Comparison of ENCODE assay signal across 1 cellular context in the genomic region with DNA sequence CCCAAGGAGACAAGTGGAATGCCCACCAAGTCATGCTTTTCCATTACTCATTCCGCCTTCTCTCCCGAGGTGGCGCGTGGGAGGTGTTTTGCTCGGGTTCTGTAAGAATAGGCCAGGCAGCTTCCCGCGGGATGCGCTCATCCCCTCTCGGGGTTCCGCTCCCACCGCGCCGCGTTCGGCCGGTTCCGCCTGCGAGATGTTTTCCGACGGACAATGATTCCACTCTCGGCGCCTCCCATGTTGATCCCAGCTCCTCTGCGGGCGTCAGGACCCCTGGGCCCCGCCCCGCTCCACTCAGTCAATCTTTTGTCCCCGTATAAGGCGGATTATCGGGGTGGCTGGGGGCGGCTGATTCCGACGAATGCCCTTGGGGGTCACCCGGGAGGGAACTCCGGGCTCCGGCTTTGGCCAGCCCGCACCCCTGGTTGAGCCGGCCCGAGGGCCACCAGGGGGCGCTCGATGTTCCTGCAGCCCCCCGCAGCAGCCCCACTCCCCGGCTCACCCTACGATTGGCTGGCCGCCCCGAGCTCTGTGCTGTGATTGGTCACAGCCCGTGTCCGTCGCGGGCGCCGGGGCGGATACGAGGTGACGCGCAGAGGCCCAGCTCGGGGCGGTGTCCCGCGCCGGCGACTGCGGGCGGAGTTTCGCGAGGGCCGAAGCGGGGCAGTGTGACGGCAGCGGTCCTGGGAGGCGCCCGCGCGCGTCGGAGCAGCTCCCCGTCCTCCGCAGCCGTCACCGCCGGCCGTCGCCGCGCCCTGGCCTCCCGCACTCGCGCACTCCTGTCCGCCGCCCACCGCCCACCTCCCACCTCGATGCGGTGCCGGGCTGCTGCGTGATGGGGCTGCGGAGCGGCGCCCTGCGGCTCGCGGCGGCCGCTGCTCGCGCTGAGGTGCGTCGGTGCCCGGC.
TF ChIP-seq lines count a peak whose summit lies in the region.

KIF1B (plus strand) TSS at position 666 of the 906 bp plus-strand sequence. CDS start 21,759 bp downstream, outside the sequence.

TF ChIP-seq in GM12878, 131 proteins besides CTCF, POLR2A, EP300 and RAD21 (continued from another document):
- TF ChIP-seq, protein P1, sequence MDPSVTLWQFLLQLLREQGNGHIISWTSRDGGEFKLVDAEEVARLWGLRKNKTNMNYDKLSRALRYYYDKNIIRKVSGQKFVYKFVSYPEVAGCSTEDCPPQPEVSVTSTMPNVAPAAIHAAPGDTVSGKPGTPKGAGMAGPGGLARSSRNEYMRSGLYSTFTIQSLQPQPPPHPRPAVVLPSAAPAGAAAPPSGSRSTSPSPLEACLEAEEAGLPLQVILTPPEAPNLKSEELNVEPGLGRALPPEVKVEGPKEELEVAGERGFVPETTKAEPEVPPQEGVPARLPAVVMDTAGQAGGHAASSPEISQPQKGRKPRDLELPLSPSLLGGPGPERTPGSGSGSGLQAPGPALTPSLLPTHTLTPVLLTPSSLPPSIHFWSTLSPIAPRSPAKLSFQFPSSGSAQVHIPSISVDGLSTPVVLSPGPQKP (IDR thresholded peaks at IDR 0.05; ENCODE audit: low read depth, low read length) = 0 out of 2 replicates have a peak, but pooled peaks have one; percentile 39
- TF ChIP-seq NR2C1 (IDR thresholded peaks at IDR 0.05) (no peak), BACH1 (IDR thresholded peaks at IDR 0.05; ENCODE audit: borderline replicate concordance) (peak; percentile 78), CREM (IDR thresholded peaks at IDR 0.05; ENCODE audit: low read depth) (peak; percentile 84), PAX8 (IDR thresholded peaks at IDR 0.05) (no peak), PAX5 (IDR thresholded peaks at IDR 0.05; ENCODE audit: borderline replicate concordance, low read depth, low read length) (peak; percentile 55), HDAC2 (IDR thresholded peaks at IDR 0.05) (no peak), SMC3 (IDR thresholded peaks at IDR 0.05; ENCODE audit: borderline replicate concordance, low read length) (peak; percentile 61; the same call in 1 of the 2 replicates), NBN (IDR thresholded peaks at IDR 0.05) (peak; percentile 76; the same call in 1 of the 2 replicates), GATAD2B (conservative IDR thresholded peaks at IDR 0.05; ENCODE audit: low read depth) (peak; percentile 87), HDAC6 (IDR thresholded peaks at IDR 0.05; ENCODE audit: unreplicated experiment) (no peak), ZSCAN29 (IDR thresholded peaks at IDR 0.05) (no peak), RB1 (IDR thresholded peaks at IDR 0.05; ENCODE audit: borderline replicate concordance) (peak; percentile 87; the same call in 1 of the 2 replicates), SPI1 (IDR thresholded peaks at IDR 0.05; ENCODE audit: borderline replicate concordance, insufficient read depth, low read depth, low read length) (0 out of 2 replicates have a peak, but pooled peaks have one; percentile 1), E2F4 (IDR thresholded peaks at IDR 0.05; ENCODE audit: low read depth, low read length) (no peak), SRF (IDR thresholded peaks at IDR 0.05; ENCODE audit: low read depth in 2 of 2, low read length in 2 of 2) (no peak)
- TF ChIP-seq, protein P2, sequence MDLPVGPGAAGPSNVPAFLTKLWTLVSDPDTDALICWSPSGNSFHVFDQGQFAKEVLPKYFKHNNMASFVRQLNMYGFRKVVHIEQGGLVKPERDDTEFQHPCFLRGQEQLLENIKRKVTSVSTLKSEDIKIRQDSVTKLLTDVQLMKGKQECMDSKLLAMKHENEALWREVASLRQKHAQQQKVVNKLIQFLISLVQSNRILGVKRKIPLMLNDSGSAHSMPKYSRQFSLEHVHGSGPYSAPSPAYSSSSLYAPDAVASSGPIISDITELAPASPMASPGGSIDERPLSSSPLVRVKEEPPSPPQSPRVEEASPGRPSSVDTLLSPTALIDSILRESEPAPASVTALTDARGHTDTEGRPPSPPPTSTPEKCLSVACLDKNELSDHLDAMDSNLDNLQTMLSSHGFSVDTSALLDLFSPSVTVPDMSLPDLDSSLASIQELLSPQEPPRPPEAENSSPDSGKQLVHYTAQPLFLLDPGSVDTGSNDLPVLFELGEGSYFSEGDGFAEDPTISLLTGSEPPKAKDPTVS (IDR thresholded peaks at IDR 0.05; ENCODE audit: low read depth, low read length) = no peak
